ENCODE assay signal across 1 cellular context in the genomic region with DNA sequence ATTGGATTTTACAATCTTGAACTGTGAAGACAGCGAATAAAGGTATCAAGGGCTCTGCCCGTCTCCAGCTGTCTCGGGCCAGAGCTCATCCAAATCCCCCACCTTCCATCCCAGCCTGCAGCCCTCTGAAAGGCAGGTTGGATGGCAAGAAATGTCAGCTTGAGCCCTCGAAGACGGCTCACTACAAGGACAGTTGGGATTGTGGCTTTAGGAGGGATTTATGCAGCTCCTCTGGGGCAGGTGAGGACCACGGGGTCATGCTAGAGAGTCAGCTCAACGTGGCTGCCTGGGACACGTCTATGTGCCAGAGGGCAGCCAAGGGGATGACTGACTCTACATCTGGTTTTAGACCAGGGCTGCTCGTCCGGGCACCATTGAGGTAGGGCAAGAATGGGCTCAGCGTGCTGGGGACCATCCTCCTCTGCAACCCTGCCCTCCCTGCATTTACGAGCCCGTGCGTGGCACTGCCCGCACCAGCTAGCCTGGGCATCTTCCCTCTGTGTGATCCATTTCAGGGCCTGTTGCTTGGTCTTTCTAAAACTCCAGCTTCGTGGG.
TF ChIP-seq lines count a peak whose summit lies in the region.

No MANE protein-coding gene starts in this region.

TF ChIP-seq in IMR-90, 13 proteins besides CTCF, POLR2A, EP300 and RAD21 (continued from another document):
- TF ChIP-seq RCOR1 (IDR thresholded peaks at IDR 0.05; ENCODE audit: insufficient replicate concordance, low read length) (no peak), RFX5 (IDR thresholded peaks at IDR 0.05; ENCODE audit: low read depth, low read length) (no peak), CHD1 (IDR thresholded peaks at IDR 0.05; ENCODE audit: low read depth, low read length) (no peak), MAFK (IDR thresholded peaks at IDR 0.05; ENCODE audit: low read depth, low read length) (no peak), CEBPB (IDR thresholded peaks at IDR 0.05; ENCODE audit: low read depth, low read length) (no peak), NFE2L2 (IDR thresholded peaks at IDR 0.05; ENCODE audit: low read depth, low read length) (no peak), BHLHE40 (IDR thresholded peaks at IDR 0.05; ENCODE audit: low read depth, low read length) (no peak), MXI1 (IDR thresholded peaks at IDR 0.05; ENCODE audit: borderline replicate concordance, low read depth, low read length) (no peak)
- TF ChIP-seq, protein P1, sequence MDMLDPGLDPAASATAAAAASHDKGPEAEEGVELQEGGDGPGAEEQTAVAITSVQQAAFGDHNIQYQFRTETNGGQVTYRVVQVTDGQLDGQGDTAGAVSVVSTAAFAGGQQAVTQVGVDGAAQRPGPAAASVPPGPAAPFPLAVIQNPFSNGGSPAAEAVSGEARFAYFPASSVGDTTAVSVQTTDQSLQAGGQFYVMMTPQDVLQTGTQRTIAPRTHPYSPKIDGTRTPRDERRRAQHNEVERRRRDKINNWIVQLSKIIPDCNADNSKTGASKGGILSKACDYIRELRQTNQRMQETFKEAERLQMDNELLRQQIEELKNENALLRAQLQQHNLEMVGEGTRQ (IDR thresholded peaks at IDR 0.05; ENCODE audit: low read depth, low read length): no peak
- TF ChIP-seq, protein P2, sequence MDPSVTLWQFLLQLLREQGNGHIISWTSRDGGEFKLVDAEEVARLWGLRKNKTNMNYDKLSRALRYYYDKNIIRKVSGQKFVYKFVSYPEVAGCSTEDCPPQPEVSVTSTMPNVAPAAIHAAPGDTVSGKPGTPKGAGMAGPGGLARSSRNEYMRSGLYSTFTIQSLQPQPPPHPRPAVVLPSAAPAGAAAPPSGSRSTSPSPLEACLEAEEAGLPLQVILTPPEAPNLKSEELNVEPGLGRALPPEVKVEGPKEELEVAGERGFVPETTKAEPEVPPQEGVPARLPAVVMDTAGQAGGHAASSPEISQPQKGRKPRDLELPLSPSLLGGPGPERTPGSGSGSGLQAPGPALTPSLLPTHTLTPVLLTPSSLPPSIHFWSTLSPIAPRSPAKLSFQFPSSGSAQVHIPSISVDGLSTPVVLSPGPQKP (IDR thresholded peaks at IDR 0.05; ENCODE audit: borderline replicate concordance, low read depth, low read length): no peak
